1 cellular context compared by ENCODE assay signal in the genomic region with DNA sequence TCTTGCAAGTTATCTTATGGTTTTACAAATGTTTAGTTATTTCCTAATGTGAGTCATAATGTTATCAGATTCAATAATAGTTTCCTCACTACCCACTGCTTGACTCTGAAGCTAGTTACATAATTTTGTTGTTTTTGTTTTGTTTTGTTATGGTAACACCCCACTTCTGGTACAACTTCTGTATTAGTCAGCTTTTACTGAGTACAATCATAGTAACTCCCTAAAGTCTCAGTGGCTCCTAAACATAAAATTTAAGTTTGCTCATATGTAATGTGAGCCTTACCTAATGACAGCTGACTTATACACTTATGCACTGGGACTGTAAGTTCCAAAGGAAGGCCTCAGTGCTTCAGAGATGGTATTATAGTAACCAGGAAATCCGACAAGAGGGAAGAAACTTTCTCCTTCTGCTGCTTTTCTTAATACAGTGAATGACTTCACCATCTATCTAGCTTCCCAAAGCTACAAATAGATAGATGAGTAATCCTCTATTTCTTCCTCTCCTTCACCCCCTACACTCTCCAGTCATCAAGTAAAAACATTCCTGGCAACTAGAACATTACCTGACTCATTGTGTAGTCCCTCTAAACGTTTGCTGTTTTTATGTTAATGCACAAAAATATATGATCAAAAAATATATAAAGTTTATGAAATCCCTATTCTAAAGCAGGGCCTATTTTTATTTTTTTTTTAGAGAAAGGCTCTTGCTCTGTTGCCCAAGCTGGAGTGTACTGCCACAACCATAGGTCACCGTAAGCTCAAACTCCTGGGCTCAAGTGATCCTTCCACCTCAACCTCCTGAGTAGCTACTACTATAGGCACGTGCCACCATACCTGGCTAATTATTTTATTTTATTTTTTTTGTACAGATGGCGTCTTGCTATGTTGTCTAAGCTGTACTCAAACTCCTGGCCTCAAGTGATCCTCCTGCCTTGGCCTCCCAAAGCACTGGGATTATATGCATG.
TF ChIP-seq lines count a peak whose summit lies in the region.

No MANE protein-coding gene starts in this region.

TF ChIP-seq in IMR-90, 13 proteins besides CTCF, POLR2A, EP300 and RAD21:
- no peak for TF ChIP-seq CHD1 (IDR thresholded peaks at IDR 0.05; ENCODE audit: low read depth, low read length)
- TF ChIP-seq MAFK (IDR thresholded peaks at IDR 0.05; ENCODE audit: low read depth, low read length) = peak; percentile 53; the same call in 1 of the 2 replicates
- peak; percentile 80 for TF ChIP-seq CEBPB (IDR thresholded peaks at IDR 0.05; ENCODE audit: low read depth, low read length)
- TF ChIP-seq FOS (IDR thresholded peaks at IDR 0.05; ENCODE audit: low read depth, low read length) = peak; percentile 79
